In genomic region chr21:38293765-38294164, GRCh38 we compare ENCODE assay signal across 1 cellular context.
TF ChIP-seq lines count a peak whose summit lies in the region.

No MANE protein-coding gene starts in this region.

TF ChIP-seq in GM12878, 131 proteins besides CTCF, POLR2A, EP300 and RAD21:
- TF ChIP-seq SREBF1 (IDR thresholded peaks at IDR 0.05; ENCODE audit: low read length) (no peak), NR2F1 (conservative IDR thresholded peaks at IDR 0.05) (peak; percentile 60), EED (IDR thresholded peaks at IDR 0.05; ENCODE audit: low read depth) (no peak)
